ENCODE assay signal across 1 cellular context in genomic region chr17:37841232-37841631, GRCh38.
TF ChIP-seq lines count a peak whose summit lies in the region.

No MANE protein-coding gene starts in this region.

TF ChIP-seq in GM12878, 131 proteins besides CTCF, POLR2A, EP300 and RAD21 (continued from another document):
- TF ChIP-seq HSF1 (IDR thresholded peaks at IDR 0.05; ENCODE audit: low read depth, low read length) (no peak), IKZF2 (IDR thresholded peaks at IDR 0.05) (peak; percentile 33 to 35; a peak in 1 of 4 replicates), MXI1 (IDR thresholded peaks at IDR 0.05; ENCODE audit: low read depth, low read length) (no peak), ETV6 (conservative IDR thresholded peaks at IDR 0.05 in 1 of 2, IDR thresholded peaks at IDR 0.05 in 1 of 2; ENCODE audit: borderline replicate concordance in 1 of 2, low read depth in 1 of 2) (peak in 1 of 2 experiments; percentile 93; a peak in 2 of 4 replicates), EED (IDR thresholded peaks at IDR 0.05; ENCODE audit: low read depth) (0 out of 2 replicates have a peak, but pooled peaks have one; percentile 23), ZBED1 (IDR thresholded peaks at IDR 0.05; ENCODE audit: borderline replicate concordance) (no peak)
